1 cellular context compared by ENCODE assay signal in genomic region chr15:75212200-75212858, GRCh38.
A peak's percentile ranks its signal among the peaks of the same experiment; 100 is the strongest.
TF ChIP-seq lines count a peak whose summit lies in the region.

No MANE protein-coding gene starts in this region.

TF ChIP-seq in GM12891, 5 proteins besides CTCF, POLR2A, EP300 and RAD21:
- TF ChIP-seq POLR2AphosphoS5 (IDR thresholded peaks at IDR 0.05; ENCODE audit: low read depth, low read length): peak; percentile 40; the same call in 1 of the 2 replicates
- TF ChIP-seq SPI1 (IDR thresholded peaks at IDR 0.05; ENCODE audit: low read depth, low read length): no peak
